ENCODE assay signal across 8 cellular contexts in the genomic region with DNA sequence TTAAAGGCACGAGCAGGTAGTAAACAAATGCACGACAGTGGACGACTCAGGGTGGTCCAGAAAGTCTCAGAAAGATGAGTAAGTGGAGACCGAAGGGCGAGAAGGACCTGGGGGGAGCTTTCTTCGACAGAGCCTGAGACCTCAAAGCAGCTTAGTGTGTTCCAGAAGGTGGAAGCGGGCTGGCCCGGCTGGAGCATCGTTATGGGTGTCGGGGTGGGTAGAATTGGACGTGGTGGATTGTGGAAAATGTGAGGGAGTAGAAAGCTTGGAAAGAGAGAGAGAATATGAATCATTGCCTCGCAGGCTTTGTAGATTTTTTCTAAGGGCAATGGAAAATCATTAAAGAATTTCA. TPM values are rescaled to one million over a fixed set of nuclear protein-coding genes. Genes with fewer than 3 reads are reported as not detected.
A peak's percentile ranks its signal among the peaks of the same experiment; 100 is the strongest.
DNase-seq lines count a peak whose midpoint lies in the region; ATAC-seq and TF ChIP-seq lines count a peak whose summit lies in the region.

No MANE protein-coding gene starts in this region.

- H3K4me3 Mint-ChIP-seq in activated CD4-positive, alpha-beta T cell treated with anti-CD3 and anti-CD28 coated beads, Interleukin-2, amount 10 ng/mL, durations not matched to agents 24 days and 14 days: peak overlapping the region; percentile 98

- DNase-seq in activated CD4-positive, alpha-beta T cell treated with anti-CD3 and anti-CD28 coated beads, Interleukin-2, amount 10 ng/mL, durations not matched to agents 24 days and 14 days: no peak
- no peak for DNase-seq in activated CD4-positive, alpha-beta T cell treated with anti-CD3 and anti-CD28 coated beads for 1 hour
- DNase-seq in RWPE2 (ENCODE audit: low spot score): no peak
- no peak for DNase-seq in fibroblast of villous mesenchyme (ENCODE audit: low read depth)
- peak; percentile 18 for DNase-seq in stimulated activated naive CD8-positive, alpha-beta T cell treated with anti-CD3 and anti-CD28 coated beads, Interleukin-15, Interleukin-2, amounts not matched to agents 100 U/mL and 50 U/mL, for 24 hours
- no peak for DNase-seq in NCI-H1092 treated with DMSO at 0.1 percent for 48 hours (lab: John Stamatoyannopoulos, UW)
- DNase-seq in COLO829 (ENCODE audit: low spot score): no peak
- no peak for DNase-seq in caudate nucleus (lab: John Stamatoyannopoulos, UW)

- intact Hi-C loops in activated CD4-positive, alpha-beta T cell treated with anti-CD3 and anti-CD28 coated beads, Interleukin-2, amount 10 ng/mL, durations not matched to agents 24 days and 14 days (cut with micrococcal nuclease): no loop called here

- peak overlapping the region; percentile 89 for H3K27ac Mint-ChIP-seq in activated CD4-positive, alpha-beta T cell treated with anti-CD3 and anti-CD28 coated beads, Interleukin-2, amount 10 ng/mL, durations not matched to agents 24 days and 14 days

- no peaks in the 10 kb centered on the region for H3K9me3 Mint-ChIP-seq in activated CD4-positive, alpha-beta T cell treated with anti-CD3 and anti-CD28 coated beads, Interleukin-2, amount 10 ng/mL, durations not matched to agents 24 days and 14 days

- H3K36me3 ChIP-seq in RWPE2 (ENCODE audit: low read depth): peaks cover 23% of the 10 kb centered on the region

- TF ChIP-seq CTCF in RWPE2 (IDR thresholded peaks at IDR 0.05; ENCODE audit: poor library complexity, severe bottlenecking) (no peak), fibroblast of villous mesenchyme (IDR thresholded peaks at IDR 0.05; ENCODE audit: insufficient read depth, low read depth, low read length) (no peak)

- H3K4me3 ChIP-seq in RWPE2 (ENCODE audit: severe bottlenecking) (peak overlapping the region; percentile 67), fibroblast of villous mesenchyme (ENCODE audit: low read depth, low read length) (peak overlapping the region; percentile 62)

- peak; percentile 7; the same call in 2 of the 3 replicates for ATAC-seq in RWPE2 (ENCODE audit: low read depth)
- no peak for ATAC-seq in stimulated activated naive CD8-positive, alpha-beta T cell treated with anti-CD3 and anti-CD28 coated beads, Interleukin-15, Interleukin-2, amounts not matched to agents 100 U/mL and 50 U/mL, for 24 hours

- peaks cover 25% of the 10 kb centered on the region for H3K36me3 Mint-ChIP-seq in activated CD4-positive, alpha-beta T cell treated with anti-CD3 and anti-CD28 coated beads, Interleukin-2, amount 10 ng/mL, durations not matched to agents 24 days and 14 days (ENCODE audit: low read depth)

- H3K9me3 ChIP-seq in RWPE2 (ENCODE audit: severe bottlenecking): no peaks in the 10 kb centered on the region

- peaks cover 25% of the 10 kb centered on the region for H3K4me1 Mint-ChIP-seq in activated CD4-positive, alpha-beta T cell treated with anti-CD3 and anti-CD28 coated beads, Interleukin-2, amount 10 ng/mL, durations not matched to agents 24 days and 14 days

- H3K27ac ChIP-seq in RWPE2 (ENCODE audit: poor library complexity, severe bottlenecking) (no peak overlapping the region), caudate nucleus (ENCODE audit: low read depth, low read length) (no peak overlapping the region)

- H3K27me3 Mint-ChIP-seq in activated CD4-positive, alpha-beta T cell treated with anti-CD3 and anti-CD28 coated beads, Interleukin-2, amount 10 ng/mL, durations not matched to agents 24 days and 14 days: no peaks in the 10 kb centered on the region

- H3K27me3 ChIP-seq in RWPE2 (ENCODE audit: insufficient read depth, poor library complexity, severe bottlenecking): no peaks in the 10 kb centered on the region

- H3K4me1 ChIP-seq in RWPE2 (ENCODE audit: insufficient read depth, poor library complexity, severe bottlenecking): no peaks in the 10 kb centered on the region

RNA-seq across cellular contexts. Expression of gene MCM10, which starts 0.6 kb away (rescaled TPM):
- 107 and 112 TPM in 2 replicates for total RNA-seq in activated CD4-positive, alpha-beta T cell treated with anti-CD3 and anti-CD28 coated beads, Interleukin-2, amount 10 ng/mL, durations not matched to agents 24 days and 14 days
- total RNA-seq in fibroblast of villous mesenchyme: 7.8 and 8.1 TPM in 2 replicates

Comparison
In these comparisons a context has a peak if more than half of its experiments do, and no peak if none do; other contexts are left out.
1. RNA of gene MCM10, which starts 0.6 kb away (total RNA-seq): 107 to 112 TPM in activated CD4-positive, alpha-beta T cell treated with anti-CD3 and anti-CD28 coated beads, Interleukin-2, amount 10 ng/mL, durations not matched to agents 24 days and 14 days; 7.8 to 8.1 TPM in fibroblast of villous mesenchyme; every median in the first group is over 10 times any median in the second.